ENCODE assay signal across 20 cellular contexts in genomic region chr7:3481435-3481834, GRCh38.
DNase-seq lines count a peak whose midpoint lies in the region; ATAC-seq, FAIRE-seq and TF ChIP-seq lines count a peak whose summit lies in the region.
"Had no signal": no experiment of that assay in that cellular context is flagged by ENCODE, and none has a peak within 500 bp of the region (broad histone marks: within the 10 kb centered on the region; RNA-seq: fewer than 3 reads in every experiment).

No MANE protein-coding gene starts in this region.

- no peak overlapping the region for H3K18ac ChIP-seq in mesenchymal stem cell (ENCODE audit: low read depth in 1 of 2, low read length in 2 of 2)

- peak overlapping the region; percentile 62 for H4K8ac ChIP-seq in mesenchymal stem cell (ENCODE audit: low read length)

- H4K91ac ChIP-seq in mesenchymal stem cell (ENCODE audit: low read length), result no peak overlapping the region

- no peak overlapping the region for H3K23ac ChIP-seq in mesenchymal stem cell (ENCODE audit: low read length in 2 of 2)

- no peaks in the 10 kb centered on the region for H3K4me1 Mint-ChIP-seq in activated naive CD4-positive, alpha-beta T cell treated with anti-CD3 and anti-CD28 coated beads, Interleukin-2, amount 10 ng/mL, durations not matched to agents 7 days and 5 days

- H3K9me3 ChIP-seq in Panc1 (ENCODE audit: control insufficient read depth, insufficient read depth, low read depth, low read length) (no peaks in the 10 kb centered on the region), mesenchymal stem cell (ENCODE audit: control insufficient read depth, low read length) (no peaks in the 10 kb centered on the region)
- H3K9me3 ChIP-seq: BLaER1 treated with 17β-estradiol and CSF1 and Interleukin-3, amounts not matched to agents 10 nM and 100 nM had no signal

- in situ Hi-C loops in Panc1 (cut with HindIII; ENCODE audit: low pct_unique_long_range_greater_than_20kb, low sequenced_read_pairs), result no loop called here

- H3K27ac ChIP-seq in Panc1 (ENCODE audit: low read length), result peak overlapping the region; percentile 67
- no peak overlapping the region for H3K27ac ChIP-seq in mesenchymal stem cell (ENCODE audit: low read length, poor library complexity, severe bottlenecking)
- H3K27ac ChIP-seq: BLaER1 treated with 17β-estradiol and CSF1 and Interleukin-3, amounts not matched to agents 10 nM and 100 nM; GM23248; HL-60 had no signal

- no peak overlapping the region for H3K14ac ChIP-seq in mesenchymal stem cell (ENCODE audit: low read length in 2 of 2)

- no peak overlapping the region for H2BK5ac ChIP-seq in mesenchymal stem cell (ENCODE audit: low read depth, low read length, poor library complexity, severe bottlenecking)

- no peak overlapping the region for H2AFZ ChIP-seq in mesenchymal stem cell (ENCODE audit: low read depth, low read length)
- H2AFZ ChIP-seq: GM23248 had no signal

- no peak overlapping the region for H3K4me3 Mint-ChIP-seq in activated naive CD4-positive, alpha-beta T cell treated with anti-CD3 and anti-CD28 coated beads, Interleukin-2, amount 10 ng/mL, durations not matched to agents 7 days and 5 days
- H3K4me3 Mint-ChIP-seq: B cell; CD8-positive, alpha-beta T cell; IgD-negative memory B cell had no signal

- CTCF ChIA-PET in Panc1 (lab: Charles Lee), result interaction anchor here (0.6 to 1.8 kb wide), 5 partner anchors 8 to 141 kb away, joined by 3 to 4 read pairs (median 3); no protein-coding TSS in a partner anchor
- CTCF ChIA-PET in activated naive CD4-positive, alpha-beta T cell treated with anti-CD3 and anti-CD28 coated beads, Interleukin-2, amount 10 ng/mL, durations not matched to agents 7 days and 5 days (lab: Charles Lee), result interaction anchor here (0.8 to 1.5 kb wide), 3 partner anchors 8 to 248 kb away, joined by 3 read pairs; no protein-coding TSS in a partner anchor

- H2AK5ac ChIP-seq in mesenchymal stem cell (ENCODE audit: low read length, severe bottlenecking), result no peak overlapping the region

- H3K27ac Mint-ChIP-seq in activated naive CD4-positive, alpha-beta T cell treated with anti-CD3 and anti-CD28 coated beads, Interleukin-2, amount 10 ng/mL, durations not matched to agents 7 days and 5 days, result no peak overlapping the region
- H3K27ac Mint-ChIP-seq: B cell; CD8-positive, alpha-beta T cell; IgD-negative memory B cell had no signal

- H2BK120ac ChIP-seq in mesenchymal stem cell (ENCODE audit: low read depth, low read length), result no peak overlapping the region

- no peaks in the 10 kb centered on the region for H3K36me3 Mint-ChIP-seq in activated naive CD4-positive, alpha-beta T cell treated with anti-CD3 and anti-CD28 coated beads, Interleukin-2, amount 10 ng/mL, durations not matched to agents 7 days and 5 days
- H3K36me3 Mint-ChIP-seq: CD8-positive, alpha-beta T cell; IgD-negative memory B cell had no signal

- DNase-seq in HTR-8/SVneo (ENCODE audit: insufficient read length, low spot score) (no peak), Panc1 (ENCODE audit: low read depth, low spot score) (no peak), mesenchymal stem cell (no peak), AG08395 (ENCODE audit: low spot score) (no peak), NCI-H82 treated with DMSO at 0.1 percent for 48 hours (lab: John Stamatoyannopoulos, UW; ENCODE audit: unreplicated experiment) (no peak), activated T-cell treated with anti-CD3 and anti-CD28 coated beads for 4 hours (no peak)
- DNase-seq in activated naive CD4-positive, alpha-beta T cell treated with anti-CD3 and anti-CD28 coated beads, Interleukin-2, amount 10 ng/mL, durations not matched to agents 7 days and 5 days, result no peak
- DNase-seq: 8988T; CD8-positive, alpha-beta T cell; DMS 273 treated with DMSO at 0.1 percent for 48 hours; DMS53; DND-41; EL; GM23248; HCEC 1CT had no signal

- POLR2A ChIA-PET in Panc1 (lab: Charles Lee), result no interaction called here

- no peaks in the 10 kb centered on the region for H3K36me3 ChIP-seq in Panc1 (ENCODE audit: control insufficient read depth, insufficient read depth, low read length)
- H3K36me3 ChIP-seq in mesenchymal stem cell (ENCODE audit: control insufficient read depth in 1 of 2, insufficient read depth in 2 of 2, low read depth in 1 of 2, low read length in 2 of 2), result no peaks in the 10 kb centered on the region
- H3K36me3 ChIP-seq: BLaER1 treated with 17β-estradiol and CSF1 and Interleukin-3, amounts not matched to agents 10 nM and 100 nM had no signal

- H3K79me1 ChIP-seq in mesenchymal stem cell (replicated peaks; ENCODE audit: low read length, poor library complexity, severe bottlenecking), result peaks cover 7% of the 10 kb centered on the region

- H3K4me3 ChIP-seq in Panc1 (ENCODE audit: low read depth in 2 of 2, low read length in 2 of 2), result no peak overlapping the region
- H3K4me3 ChIP-seq in mesenchymal stem cell (ENCODE audit: insufficient read depth in 1 of 2, low read depth in 1 of 2, low read length in 2 of 2), result no peak overlapping the region
- H3K4me3 ChIP-seq: BLaER1 treated with 17β-estradiol and CSF1 and Interleukin-3, amounts not matched to agents 10 nM and 100 nM; GM23248 had no signal

- BruUV-seq in Panc1 (replicated peaks; lab: Mats Ljungman, UMichigan), result no TSS peak

- no peaks in the 10 kb centered on the region for H3K27me3 ChIP-seq in Panc1 (ENCODE audit: control insufficient read depth, insufficient read depth, low read length)
- no peaks in the 10 kb centered on the region for H3K27me3 ChIP-seq in mesenchymal stem cell (ENCODE audit: control insufficient read depth in 1 of 2, insufficient read depth in 1 of 2, low read length in 2 of 2)
- H3K27me3 ChIP-seq: BLaER1 treated with 17β-estradiol and CSF1 and Interleukin-3, amounts not matched to agents 10 nM and 100 nM had no signal

- no peak overlapping the region for H3K9ac ChIP-seq in mesenchymal stem cell (ENCODE audit: low read length)
- H3K9ac ChIP-seq: BLaER1 treated with 17β-estradiol and CSF1 and Interleukin-3, amounts not matched to agents 10 nM and 100 nM; GM23248 had no signal

- FAIRE-seq in HTR-8/SVneo (lab: Jason Lieb, UNC), result peak; percentile 54
- FAIRE-seq: GM12891 had no signal

- no peak for TF ChIP-seq CTCF in Panc1 (IDR thresholded peaks at IDR 0.05)

- ATAC-seq in Panc1, result 0 out of 2 replicates have a peak, but pooled peaks have one; percentile 24
- ATAC-seq: CD8-positive, alpha-beta T cell had no signal

- H2BK15ac ChIP-seq in mesenchymal stem cell (ENCODE audit: low read depth, poor library complexity, severe bottlenecking), result no peak overlapping the region

- H3K4me1 ChIP-seq in Panc1 (ENCODE audit: control insufficient read depth, insufficient read depth, low read length) (peaks cover 14% of the 10 kb centered on the region), mesenchymal stem cell (ENCODE audit: control insufficient read depth, insufficient read depth, low read depth, low read length) (no peaks in the 10 kb centered on the region)
- H3K4me1 ChIP-seq: BLaER1 treated with 17β-estradiol and CSF1 and Interleukin-3, amounts not matched to agents 10 nM and 100 nM had no signal

- H3K4me2 ChIP-seq in mesenchymal stem cell (ENCODE audit: low read length, poor library complexity, severe bottlenecking), result no peak overlapping the region
- H3K4me2 ChIP-seq: BLaER1 treated with 17β-estradiol and CSF1 and Interleukin-3, amounts not matched to agents 10 nM and 100 nM had no signal

- no peaks in the 10 kb centered on the region for H3K27me3 Mint-ChIP-seq in activated naive CD4-positive, alpha-beta T cell treated with anti-CD3 and anti-CD28 coated beads, Interleukin-2, amount 10 ng/mL, durations not matched to agents 7 days and 5 days

- intact Hi-C loops in Panc1 (cut with micrococcal nuclease; ENCODE audit: unreplicated experiment), result loop anchor here (5.0 kb wide), 1 partner anchor 111 kb away; no protein-coding TSS in a partner anchor

- 93% methylated on average over 4 of the region's 4 CpGs for WGBS in mesenchymal stem cell

- no peak overlapping the region for H3K4ac ChIP-seq in mesenchymal stem cell (ENCODE audit: low read depth in 1 of 2, low read length in 2 of 2)

- H2BK12ac ChIP-seq in mesenchymal stem cell (ENCODE audit: low read length in 2 of 2), result no peak overlapping the region

- no peaks in the 10 kb centered on the region for H3K9me3 Mint-ChIP-seq in activated naive CD4-positive, alpha-beta T cell treated with anti-CD3 and anti-CD28 coated beads, Interleukin-2, amount 10 ng/mL, durations not matched to agents 7 days and 5 days
- H3K9me3 Mint-ChIP-seq: CD8-positive, alpha-beta T cell; IgD-negative memory B cell had no signal
